1 cellular context compared by ENCODE assay signal in the genomic region with DNA sequence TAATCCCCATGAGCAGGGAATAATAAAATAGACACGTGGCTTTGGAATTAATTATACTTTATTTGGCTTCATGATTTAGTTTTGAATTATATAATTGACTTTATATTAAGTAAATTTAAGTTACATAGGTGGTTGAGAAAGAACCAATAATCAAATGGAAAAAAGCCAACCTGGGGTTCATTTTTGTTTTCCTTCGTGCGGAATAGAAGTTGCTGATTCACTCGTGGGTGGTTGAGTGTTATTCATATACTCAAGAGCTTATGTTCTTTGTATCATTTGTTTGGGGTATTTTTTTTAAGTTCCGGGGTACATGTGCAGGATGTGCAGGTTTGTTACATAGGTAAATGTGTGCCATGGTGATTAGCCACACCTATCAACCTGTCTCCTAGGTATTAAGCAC.
TF ChIP-seq lines count a peak whose summit lies in the region.

No MANE protein-coding gene starts in this region.

TF ChIP-seq in K562, 482 proteins besides CTCF, POLR2A, EP300 and RAD21:
- TF ChIP-seq ZNF639 (CRISPR knock-in tag; conservative IDR thresholded peaks at IDR 0.05 in 1 of 2, IDR thresholded peaks at IDR 0.05 in 1 of 2): no peak
- peak; percentile 42; the same call in 1 of the 2 replicates for TF ChIP-seq NFE2 (IDR thresholded peaks at IDR 0.05; ENCODE audit: low read depth)
- peak; percentile 37; the same call in 1 of the 2 replicates for TF ChIP-seq EGR1 (conservative IDR thresholded peaks at IDR 0.05)
TF ChIP-seq in K562: peak in this region for 2.
